In genomic region chr3:121836069-121836468, GRCh38 we compare ENCODE assay signal across 9 cellular contexts. TPM values are rescaled to one million over a fixed set of nuclear protein-coding genes. Genes with fewer than 3 reads are reported as not detected.
DNase-seq lines count a peak whose midpoint lies in the region; ATAC-seq and TF ChIP-seq lines count a peak whose summit lies in the region.
"Had no signal": no experiment of that assay in that cellular context is flagged by ENCODE, and none has a peak within 500 bp of the region (broad histone marks: within the 10 kb centered on the region; RNA-seq: fewer than 3 reads in every experiment).

No MANE protein-coding gene starts in this region.

- peak overlapping the region; percentile 90 for H3K4me3 Mint-ChIP-seq in activated naive CD4-positive, alpha-beta T cell treated with anti-CD3 and anti-CD28 coated beads, Interleukin-2, amount 50 U/mL, for 24 hours

- no peaks in the 10 kb centered on the region for H3K9me3 Mint-ChIP-seq in activated naive CD4-positive, alpha-beta T cell treated with anti-CD3 and anti-CD28 coated beads, Interleukin-2, amount 50 U/mL, for 24 hours

- H3K4me1 ChIP-seq in iPS-18a (ENCODE audit: control insufficient read depth, low read depth, low read length): peaks cover 6% of the 10 kb centered on the region
- H3K4me1 ChIP-seq in transverse colon: peaks cover 4 to 24% (median 16%) of the 10 kb centered on the region in 4 donors
- peaks cover 11% of the 10 kb centered on the region for H3K4me1 ChIP-seq in HAP-1

- H3K36me3 ChIP-seq in iPS-18a (ENCODE audit: control insufficient read depth, low read depth, low read length): peaks cover 8% of the 10 kb centered on the region
- no peaks in the 10 kb centered on the region for H3K36me3 ChIP-seq in transverse colon
- peaks cover 24% of the 10 kb centered on the region for H3K36me3 ChIP-seq in HAP-1 (replicated peaks)

- no peak overlapping the region for H3K27ac ChIP-seq in iPS-18a (ENCODE audit: low read length)
- H3K27ac ChIP-seq in transverse colon: peak overlapping the region in 2 of 4 donors; percentile 90 to 95

- peaks cover 16% of the 10 kb centered on the region for H3K36me3 Mint-ChIP-seq in activated naive CD4-positive, alpha-beta T cell treated with anti-CD3 and anti-CD28 coated beads, Interleukin-2, amount 50 U/mL, for 24 hours

- no peak overlapping the region for H3K9ac ChIP-seq in iPS-18a (ENCODE audit: low read length)

- H3K9me3 ChIP-seq in iPS-18a (ENCODE audit: control insufficient read depth, low read depth, low read length) (no peaks in the 10 kb centered on the region), transverse colon (no peaks in the 10 kb centered on the region), HAP-1 (no peaks in the 10 kb centered on the region)

- H3K27ac Mint-ChIP-seq in activated naive CD4-positive, alpha-beta T cell treated with anti-CD3 and anti-CD28 coated beads, Interleukin-2, amount 50 U/mL, for 24 hours: no peak overlapping the region

- ATAC-seq in GM21367 (IDR thresholded peaks at IDR 0.05; ENCODE audit: unreplicated experiment): no peak
- ATAC-seq in GM19463 (IDR thresholded peaks at IDR 0.05; ENCODE audit: unreplicated experiment): no peak

- TF ChIP-seq EP300 in transverse colon (IDR thresholded peaks at IDR 0.05; ENCODE audit: low read depth): no peak

- peaks cover 51% of the 10 kb centered on the region for H3K4me1 Mint-ChIP-seq in activated naive CD4-positive, alpha-beta T cell treated with anti-CD3 and anti-CD28 coated beads, Interleukin-2, amount 50 U/mL, for 24 hours

- peak overlapping the region; percentile 85 for H3K4me3 ChIP-seq in iPS-18a (ENCODE audit: low read length)
- H3K4me3 ChIP-seq in transverse colon: peak overlapping the region in 3 of 4 donors; percentile 62 to 95 (median 86)
- no peak overlapping the region; the same call in 1 of the 2 replicates for H3K4me3 ChIP-seq in HAP-1

- no peaks in the 10 kb centered on the region for H3K27me3 Mint-ChIP-seq in activated naive CD4-positive, alpha-beta T cell treated with anti-CD3 and anti-CD28 coated beads, Interleukin-2, amount 50 U/mL, for 24 hours

- no peak for DNase-seq in activated naive CD4-positive, alpha-beta T cell treated with Interleukin-2 at 50 U/mL for 16 hours
- DNase-seq in SKM-1 treated with dmso at 0.1 percent for 144 hours (lab: John Stamatoyannopoulos, UW; ENCODE audit: unreplicated experiment) (peak; percentile 57), transverse colon (no peak), HAP-1 (ENCODE audit: low spot score in 2 of 2) (no peak)
- DNase-seq: SHP77 treated with DMSO at 0.1 percent for 48 hours had no signal

- no peak for TF ChIP-seq POLR2A in transverse colon (IDR thresholded peaks at IDR 0.05)

- intact Hi-C loops in transverse colon (cut with DNase I; ENCODE audit: low total_unique reads): no loop called here

- no peak for TF ChIP-seq CTCF in transverse colon (IDR thresholded peaks at IDR 0.05)

- H3K27me3 ChIP-seq in iPS-18a (ENCODE audit: control insufficient read depth, insufficient read depth, low read length) (peaks cover 15% of the 10 kb centered on the region), transverse colon (no peaks in the 10 kb centered on the region), HAP-1 (ENCODE audit: low read depth) (no peaks in the 10 kb centered on the region)

- in situ Hi-C loops in transverse colon (cut with MboI; ENCODE audit: low pct_ligation_motif_present in 1 of 4, low pct_unique_long_range_greater_than_20kb in 1 of 4, low sequenced_read_pairs in 3 of 4): loop anchor here in 1 of 4 donors (25.0 kb wide), 1 partner anchor 299 kb away; the partner anchor contains the start of gene POLQ
- in situ Hi-C loops in HAP-1 (cut with MboI; ENCODE audit: low sequenced_read_pairs): no loop called here

- 50 to 54% methylated on average over 4 of the region's 4 CpGs for WGBS in transverse colon (ENCODE audit: low coverage in 1 of 2), 2 donors

RNA-seq across cellular contexts. Expression of gene EAF2, which starts 1.1 kb away (rescaled TPM):
- 10 to 100 TPM in 1 of 4 donors, 1 to 10 TPM in 3; 2.2 to 26.0 (median 7.4) TPM for total RNA-seq in transverse colon

RNA-seq across cellular contexts. Expression of gene IQCB1, which starts 1.2 kb away (rescaled TPM):
- total RNA-seq in transverse colon: 10 to 100 TPM in 3 of 4 donors, 1 to 10 TPM in 1; 4.5 to 52.1 (median 29.1) TPM

RNA-seq across cellular contexts. Expression of gene SLC15A2, which starts 58.1 kb away (rescaled TPM):
- total RNA-seq in transverse colon: 1 to 10 TPM; 1.1 to 5.6 (median 2.7) TPM
